Comparison of ENCODE assay signal across 1 cellular context in the genomic region with DNA sequence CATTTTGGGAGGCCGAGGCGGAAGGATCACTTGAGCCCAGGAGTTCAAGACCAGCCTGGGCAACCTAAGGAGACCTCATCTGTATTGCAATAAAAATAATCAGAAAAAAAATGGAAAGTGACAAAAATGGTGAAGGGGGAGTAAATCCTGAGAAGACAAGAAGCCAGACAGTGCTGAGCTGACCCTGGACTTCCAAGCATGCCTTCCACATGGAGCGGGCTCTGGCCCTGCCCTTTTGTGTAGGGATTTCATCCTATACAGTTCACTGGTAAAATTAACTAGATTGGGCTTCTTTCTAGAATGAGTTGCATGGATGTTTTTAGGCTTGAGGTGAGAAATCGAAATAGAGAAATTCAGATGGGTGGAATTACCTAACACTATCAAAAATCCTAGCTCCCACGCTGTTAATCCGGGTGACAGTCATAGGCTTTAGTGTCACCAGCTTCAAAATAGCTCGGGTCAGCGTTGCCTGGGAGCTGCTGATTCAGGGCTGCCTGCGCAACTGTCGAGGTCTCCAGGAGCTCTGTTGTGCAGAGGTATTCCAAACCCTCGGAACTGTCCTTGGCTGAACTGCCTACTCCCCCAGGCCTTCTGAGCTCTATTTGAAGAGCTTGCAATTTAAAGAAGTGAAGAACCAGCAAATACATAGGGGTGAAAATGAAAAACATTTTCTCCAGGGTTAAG.
TF ChIP-seq lines count a peak whose summit lies in the region.

No MANE protein-coding gene starts in this region.

TF ChIP-seq in H1, 55 proteins besides CTCF, POLR2A, EP300 and RAD21:
- TF ChIP-seq, protein P1, sequence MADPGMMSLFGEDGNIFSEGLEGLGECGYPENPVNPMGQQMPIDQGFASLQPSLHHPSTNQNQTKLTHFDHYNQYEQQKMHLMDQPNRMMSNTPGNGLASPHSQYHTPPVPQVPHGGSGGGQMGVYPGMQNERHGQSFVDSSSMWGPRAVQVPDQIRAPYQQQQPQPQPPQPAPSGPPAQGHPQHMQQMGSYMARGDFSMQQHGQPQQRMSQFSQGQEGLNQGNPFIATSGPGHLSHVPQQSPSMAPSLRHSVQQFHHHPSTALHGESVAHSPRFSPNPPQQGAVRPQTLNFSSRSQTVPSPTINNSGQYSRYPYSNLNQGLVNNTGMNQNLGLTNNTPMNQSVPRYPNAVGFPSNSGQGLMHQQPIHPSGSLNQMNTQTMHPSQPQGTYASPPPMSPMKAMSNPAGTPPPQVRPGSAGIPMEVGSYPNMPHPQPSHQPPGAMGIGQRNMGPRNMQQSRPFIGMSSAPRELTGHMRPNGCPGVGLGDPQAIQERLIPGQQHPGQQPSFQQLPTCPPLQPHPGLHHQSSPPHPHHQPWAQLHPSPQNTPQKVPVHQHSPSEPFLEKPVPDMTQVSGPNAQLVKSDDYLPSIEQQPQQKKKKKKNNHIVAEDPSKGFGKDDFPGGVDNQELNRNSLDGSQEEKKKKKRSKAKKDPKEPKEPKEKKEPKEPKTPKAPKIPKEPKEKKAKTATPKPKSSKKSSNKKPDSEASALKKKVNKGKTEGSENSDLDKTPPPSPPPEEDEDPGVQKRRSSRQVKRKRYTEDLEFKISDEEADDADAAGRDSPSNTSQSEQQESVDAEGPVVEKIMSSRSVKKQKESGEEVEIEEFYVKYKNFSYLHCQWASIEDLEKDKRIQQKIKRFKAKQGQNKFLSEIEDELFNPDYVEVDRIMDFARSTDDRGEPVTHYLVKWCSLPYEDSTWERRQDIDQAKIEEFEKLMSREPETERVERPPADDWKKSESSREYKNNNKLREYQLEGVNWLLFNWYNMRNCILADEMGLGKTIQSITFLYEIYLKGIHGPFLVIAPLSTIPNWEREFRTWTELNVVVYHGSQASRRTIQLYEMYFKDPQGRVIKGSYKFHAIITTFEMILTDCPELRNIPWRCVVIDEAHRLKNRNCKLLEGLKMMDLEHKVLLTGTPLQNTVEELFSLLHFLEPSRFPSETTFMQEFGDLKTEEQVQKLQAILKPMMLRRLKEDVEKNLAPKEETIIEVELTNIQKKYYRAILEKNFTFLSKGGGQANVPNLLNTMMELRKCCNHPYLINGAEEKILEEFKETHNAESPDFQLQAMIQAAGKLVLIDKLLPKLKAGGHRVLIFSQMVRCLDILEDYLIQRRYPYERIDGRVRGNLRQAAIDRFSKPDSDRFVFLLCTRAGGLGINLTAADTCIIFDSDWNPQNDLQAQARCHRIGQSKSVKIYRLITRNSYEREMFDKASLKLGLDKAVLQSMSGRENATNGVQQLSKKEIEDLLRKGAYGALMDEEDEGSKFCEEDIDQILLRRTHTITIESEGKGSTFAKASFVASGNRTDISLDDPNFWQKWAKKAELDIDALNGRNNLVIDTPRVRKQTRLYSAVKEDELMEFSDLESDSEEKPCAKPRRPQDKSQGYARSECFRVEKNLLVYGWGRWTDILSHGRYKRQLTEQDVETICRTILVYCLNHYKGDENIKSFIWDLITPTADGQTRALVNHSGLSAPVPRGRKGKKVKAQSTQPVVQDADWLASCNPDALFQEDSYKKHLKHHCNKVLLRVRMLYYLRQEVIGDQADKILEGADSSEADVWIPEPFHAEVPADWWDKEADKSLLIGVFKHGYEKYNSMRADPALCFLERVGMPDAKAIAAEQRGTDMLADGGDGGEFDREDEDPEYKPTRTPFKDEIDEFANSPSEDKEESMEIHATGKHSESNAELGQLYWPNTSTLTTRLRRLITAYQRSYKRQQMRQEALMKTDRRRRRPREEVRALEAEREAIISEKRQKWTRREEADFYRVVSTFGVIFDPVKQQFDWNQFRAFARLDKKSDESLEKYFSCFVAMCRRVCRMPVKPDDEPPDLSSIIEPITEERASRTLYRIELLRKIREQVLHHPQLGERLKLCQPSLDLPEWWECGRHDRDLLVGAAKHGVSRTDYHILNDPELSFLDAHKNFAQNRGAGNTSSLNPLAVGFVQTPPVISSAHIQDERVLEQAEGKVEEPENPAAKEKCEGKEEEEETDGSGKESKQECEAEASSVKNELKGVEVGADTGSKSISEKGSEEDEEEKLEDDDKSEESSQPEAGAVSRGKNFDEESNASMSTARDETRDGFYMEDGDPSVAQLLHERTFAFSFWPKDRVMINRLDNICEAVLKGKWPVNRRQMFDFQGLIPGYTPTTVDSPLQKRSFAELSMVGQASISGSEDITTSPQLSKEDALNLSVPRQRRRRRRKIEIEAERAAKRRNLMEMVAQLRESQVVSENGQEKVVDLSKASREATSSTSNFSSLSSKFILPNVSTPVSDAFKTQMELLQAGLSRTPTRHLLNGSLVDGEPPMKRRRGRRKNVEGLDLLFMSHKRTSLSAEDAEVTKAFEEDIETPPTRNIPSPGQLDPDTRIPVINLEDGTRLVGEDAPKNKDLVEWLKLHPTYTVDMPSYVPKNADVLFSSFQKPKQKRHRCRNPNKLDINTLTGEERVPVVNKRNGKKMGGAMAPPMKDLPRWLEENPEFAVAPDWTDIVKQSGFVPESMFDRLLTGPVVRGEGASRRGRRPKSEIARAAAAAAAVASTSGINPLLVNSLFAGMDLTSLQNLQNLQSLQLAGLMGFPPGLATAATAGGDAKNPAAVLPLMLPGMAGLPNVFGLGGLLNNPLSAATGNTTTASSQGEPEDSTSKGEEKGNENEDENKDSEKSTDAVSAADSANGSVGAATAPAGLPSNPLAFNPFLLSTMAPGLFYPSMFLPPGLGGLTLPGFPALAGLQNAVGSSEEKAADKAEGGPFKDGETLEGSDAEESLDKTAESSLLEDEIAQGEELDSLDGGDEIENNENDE (IDR thresholded peaks at IDR 0.05; ENCODE audit: insufficient replicate concordance, low read length) = no peak
- TF ChIP-seq, protein P2, sequence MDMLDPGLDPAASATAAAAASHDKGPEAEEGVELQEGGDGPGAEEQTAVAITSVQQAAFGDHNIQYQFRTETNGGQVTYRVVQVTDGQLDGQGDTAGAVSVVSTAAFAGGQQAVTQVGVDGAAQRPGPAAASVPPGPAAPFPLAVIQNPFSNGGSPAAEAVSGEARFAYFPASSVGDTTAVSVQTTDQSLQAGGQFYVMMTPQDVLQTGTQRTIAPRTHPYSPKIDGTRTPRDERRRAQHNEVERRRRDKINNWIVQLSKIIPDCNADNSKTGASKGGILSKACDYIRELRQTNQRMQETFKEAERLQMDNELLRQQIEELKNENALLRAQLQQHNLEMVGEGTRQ (IDR thresholded peaks at IDR 0.05; ENCODE audit: low read length) = no peak
- TF ChIP-seq RXRA (IDR thresholded peaks at IDR 0.05; ENCODE audit: insufficient read depth, low read depth, low read length) (no peak), EGR1 (IDR thresholded peaks at IDR 0.05; ENCODE audit: borderline replicate concordance, low read depth, low read length) (no peak), ZNF274 (IDR thresholded peaks at IDR 0.05; ENCODE audit: borderline replicate concordance, extremely low read depth, low read length) (no peak), BRCA1 (IDR thresholded peaks at IDR 0.05; ENCODE audit: low read depth, low read length) (no peak), SIRT6 (IDR thresholded peaks at IDR 0.05; ENCODE audit: low read length) (no peak), CHD2 (IDR thresholded peaks at IDR 0.05; ENCODE audit: low read length) (no peak), SP4 (IDR thresholded peaks at IDR 0.05; ENCODE audit: low read length) (no peak), MAFK (IDR thresholded peaks at IDR 0.05; ENCODE audit: low read depth, low read length) (no peak), FOSL1 (IDR thresholded peaks at IDR 0.05; ENCODE audit: insufficient read depth, low read depth, low read length) (no peak), GABPA (IDR thresholded peaks at IDR 0.05; ENCODE audit: borderline replicate concordance, insufficient read depth, low read length) (no peak)
